18 cellular contexts compared by ENCODE assay signal in the genomic region with DNA sequence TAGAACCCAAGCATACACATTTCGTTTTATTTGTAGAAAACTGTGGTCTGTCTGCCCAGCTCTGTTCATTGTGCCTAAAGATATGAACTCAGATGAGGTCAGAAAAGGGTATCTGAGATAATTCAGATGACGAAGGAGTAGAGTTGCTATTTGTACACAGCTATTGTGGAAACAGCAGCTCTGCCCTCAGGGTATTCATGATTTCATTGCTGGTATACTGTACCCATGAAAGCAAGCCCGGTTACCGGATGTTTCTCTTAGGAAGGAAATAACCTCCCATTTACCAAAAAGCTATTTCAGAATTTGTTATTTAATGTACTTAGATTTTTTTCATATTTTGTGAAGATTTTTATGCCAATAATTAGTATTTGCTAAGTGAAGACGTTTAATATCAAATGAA. TPM values are rescaled to one million over a fixed set of nuclear protein-coding genes. Genes with fewer than 3 reads are reported as not detected.
DNase-seq lines count a peak whose midpoint lies in the region; ATAC-seq lines count a peak whose summit lies in the region.
"Had no signal": no experiment of that assay in that cellular context is flagged by ENCODE, and none has a peak within 500 bp of the region (broad histone marks: within the 10 kb centered on the region; RNA-seq: fewer than 3 reads in every experiment).

No MANE protein-coding gene starts in this region.

- WGBS in aorta, 2 donors = 91 to 94% methylated on average over 5 of the region's 5 CpGs

- H3K27ac ChIP-seq in SJCRH30 (no peak overlapping the region), aorta (ENCODE audit: low read depth in 1 of 2, low read length in 2 of 2) (no peak overlapping the region)
- H3K27ac ChIP-seq: PC-9 had no signal

- H3K27me3 ChIP-seq in SJCRH30 (no peaks in the 10 kb centered on the region), aorta (ENCODE audit: control insufficient read depth in 1 of 2, insufficient read depth in 2 of 2, low read length in 1 of 2) (no peaks in the 10 kb centered on the region)

- no peak overlapping the region for H3K4me3 Mint-ChIP-seq in activated naive CD4-positive, alpha-beta T cell treated with anti-CD3 and anti-CD28 coated beads for 36 hours
- no peak overlapping the region for H3K4me3 Mint-ChIP-seq in stimulated activated naive CD8-positive, alpha-beta T cell treated with anti-CD3 and anti-CD28 coated beads, Interleukin-15, amount 100 ng/mL, for 72 hours
- H3K4me3 Mint-ChIP-seq: CD14-positive monocyte, IgD-negative memory B cell had no signal

- no peak for ATAC-seq in stimulated activated naive CD8-positive, alpha-beta T cell treated with anti-CD3 and anti-CD28 coated beads, Interleukin-15, amount 100 ng/mL, for 72 hours
- no peak for ATAC-seq in aorta (ENCODE audit: low FRiP score)
- ATAC-seq: GM12878, Right ventricle myocardium inferior had no signal

- CTCF ChIA-PET in activated naive CD4-positive, alpha-beta T cell treated with anti-CD3 and anti-CD28 coated beads for 36 hours (lab: Charles Lee) = interaction anchor here (0.9 to 3.0 kb wide), 5 partner anchors 27 to 267 kb away, joined by 3 to 12 read pairs (median 6); no protein-coding TSS in a partner anchor

- H3K4me3 ChIP-seq in SJCRH30 (no peak overlapping the region), aorta (ENCODE audit: low read length in 2 of 2) (no peak overlapping the region)
- H3K4me3 ChIP-seq: GM12878, HAP-1, PC-9 had no signal

- H3K9me3 Mint-ChIP-seq in activated naive CD4-positive, alpha-beta T cell treated with anti-CD3 and anti-CD28 coated beads for 36 hours = no peaks in the 10 kb centered on the region
- no peaks in the 10 kb centered on the region for H3K9me3 Mint-ChIP-seq in stimulated activated naive CD8-positive, alpha-beta T cell treated with anti-CD3 and anti-CD28 coated beads, Interleukin-15, amount 100 ng/mL, for 72 hours
- H3K9me3 Mint-ChIP-seq: CD14-positive monocyte, IgD-negative memory B cell had no signal

- H3K36me3 Mint-ChIP-seq in activated naive CD4-positive, alpha-beta T cell treated with anti-CD3 and anti-CD28 coated beads for 36 hours (ENCODE audit: low read depth) = peaks cover 77% of the 10 kb centered on the region
- H3K36me3 Mint-ChIP-seq: IgD-negative memory B cell had no signal

- H3K4me1 Mint-ChIP-seq in activated naive CD4-positive, alpha-beta T cell treated with anti-CD3 and anti-CD28 coated beads for 36 hours (ENCODE audit: low read depth) = peaks cover 28% of the 10 kb centered on the region
- H3K4me1 Mint-ChIP-seq in stimulated activated naive CD8-positive, alpha-beta T cell treated with anti-CD3 and anti-CD28 coated beads, Interleukin-15, amount 100 ng/mL, for 72 hours = peaks cover 46% of the 10 kb centered on the region
- H3K4me1 Mint-ChIP-seq: CD14-positive monocyte had no signal

- H3K36me3 ChIP-seq in SJCRH30 = peaks cover 3% of the 10 kb centered on the region; the same call in 1 of the 2 replicates
- H3K36me3 ChIP-seq in aorta (ENCODE audit: control insufficient read depth in 1 of 2, insufficient read depth in 2 of 2, low read length in 1 of 2) = peaks cover 2 to 7% of the 10 kb centered on the region in 2 donors

- no peaks in the 10 kb centered on the region for H3K27me3 Mint-ChIP-seq in activated naive CD4-positive, alpha-beta T cell treated with anti-CD3 and anti-CD28 coated beads for 36 hours (ENCODE audit: low read depth)
- H3K27me3 Mint-ChIP-seq in stimulated activated naive CD8-positive, alpha-beta T cell treated with anti-CD3 and anti-CD28 coated beads, Interleukin-15, amount 100 ng/mL, for 72 hours = no peaks in the 10 kb centered on the region
- H3K27me3 Mint-ChIP-seq: IgD-negative memory B cell had no signal

- H3K4me1 ChIP-seq in SJCRH30 (no peaks in the 10 kb centered on the region), aorta (ENCODE audit: control insufficient read depth in 1 of 2, insufficient read depth in 2 of 2, low read length in 2 of 2) (no peaks in the 10 kb centered on the region)

- H3K9me3 ChIP-seq in SJCRH30 (replicated peaks) (no peaks in the 10 kb centered on the region), aorta (ENCODE audit: control insufficient read depth, low read length) (no peaks in the 10 kb centered on the region)
- H3K9me3 ChIP-seq: HAP-1 had no signal

- intact Hi-C loops in activated naive CD4-positive, alpha-beta T cell treated with anti-CD3 and anti-CD28 coated beads for 36 hours (cut with micrococcal nuclease) = no loop called here
- intact Hi-C loops in aorta (cut with DNase I) = no loop called here

- H3K27ac Mint-ChIP-seq in activated naive CD4-positive, alpha-beta T cell treated with anti-CD3 and anti-CD28 coated beads for 36 hours = peak overlapping the region; percentile 26
- H3K27ac Mint-ChIP-seq in stimulated activated naive CD8-positive, alpha-beta T cell treated with anti-CD3 and anti-CD28 coated beads, Interleukin-15, amount 100 ng/mL, for 72 hours = no peak overlapping the region
- H3K27ac Mint-ChIP-seq: CD14-positive monocyte had no signal

- DNase-seq in activated naive CD4-positive, alpha-beta T cell treated with anti-CD3 and anti-CD28 coated beads for 36 hours = no peak
- no peak for DNase-seq in activated naive CD4-positive, alpha-beta T cell (lab: John Stamatoyannopoulos, UW)
- peak; percentile 66 for DNase-seq in RPMI7951 (ENCODE audit: low read depth)
- peak; percentile 58 for DNase-seq in epidermal melanocyte (ENCODE audit: insufficient read length, low spot score)
- peak; percentile 44 for DNase-seq in pulmonary artery endothelial cell (ENCODE audit: low read depth, low spot score)
- no peak for DNase-seq in SJCRH30
- no peak for DNase-seq in stimulated activated naive CD8-positive, alpha-beta T cell treated with anti-CD3 and anti-CD28 coated beads, Interleukin-15, amount 100 ng/mL, for 72 hours
- DNase-seq in aorta = no peak
- DNase-seq: DMS79, NCI-H1436, NCI-H2107, NCI-H345, PC-9 had no signal

RNA-seq across cellular contexts. Expression of gene SMAP2, which starts 37.8 kb away (rescaled TPM):
- 100 to 1,000 TPM; 390 to 391 TPM for total RNA-seq in activated naive CD4-positive, alpha-beta T cell treated with anti-CD3 and anti-CD28 coated beads for 36 hours
- total RNA-seq in RPMI7951 (2014; rRNA removed; shearing (Covaris generic)) = 23.6 and 24.4 TPM in 2 replicates
- total RNA-seq in pulmonary artery endothelial cell = 6.4 and 9.4 TPM in 2 replicates
- total RNA-seq in SJCRH30 (2014; rRNA removed; shearing (Covaris generic)) = 15.0 and 16.0 TPM in 2 replicates
- 10 to 100 TPM; 36.9 to 42.2 TPM for total RNA-seq in aorta
- 10 to 100 TPM; 10.4 to 33.3 TPM for polyA plus RNA-seq in aorta

RNA-seq across cellular contexts. Expression of gene ZFP69B, which starts 39.0 kb away (rescaled TPM):
- 10 to 100 TPM; 11.2 to 11.3 TPM for total RNA-seq in activated naive CD4-positive, alpha-beta T cell treated with anti-CD3 and anti-CD28 coated beads for 36 hours
- 2.8 and 3.1 TPM in 2 replicates for total RNA-seq in RPMI7951 (2014; rRNA removed; shearing (Covaris generic))
- total RNA-seq in pulmonary artery endothelial cell (2.6 and 2.8 TPM in 2 replicates), aorta (1 to 10 TPM; 2.2 to 2.4 TPM)
- 6.2 and 8.2 TPM in 2 replicates for total RNA-seq in SJCRH30 (2014; rRNA removed; shearing (Covaris generic))
- 1 to 10 TPM in 1 of 2 donors, under 1 TPM in 1; 0.54 to 2.0 TPM for polyA plus RNA-seq in aorta

Comparison
In these comparisons a context has a peak if more than half of its experiments do, and no peak if none do; other contexts are left out.
1. DNase-seq: peak in RPMI7951 (single experiment), epidermal melanocyte (single experiment) and pulmonary artery endothelial cell (single experiment); none in activated naive CD4-positive, alpha-beta T cell treated with anti-CD3 and anti-CD28 coated beads for 36 hours (single experiment), activated naive CD4-positive, alpha-beta T cell (0 of 4), SJCRH30 (0 of 2), stimulated activated naive CD8-positive, alpha-beta T cell treated with anti-CD3 and anti-CD28 coated beads, Interleukin-15, amount 100 ng/mL, for 72 hours (0 of 2) and aorta (0 of 2).
2. RNA of gene SMAP2, which starts 37.8 kb away (total RNA-seq): 390 to 391 TPM in activated naive CD4-positive, alpha-beta T cell treated with anti-CD3 and anti-CD28 coated beads for 36 hours; 36.9 to 42.2 TPM in aorta, 23.6 to 24.4 TPM in RPMI7951, 15.0 to 16.0 TPM in SJCRH30 and 6.4 to 9.4 TPM in pulmonary artery endothelial cell; every median in the first group is over 4 times any median in the second.